25 cellular contexts compared by ENCODE assay signal in the genomic region with DNA sequence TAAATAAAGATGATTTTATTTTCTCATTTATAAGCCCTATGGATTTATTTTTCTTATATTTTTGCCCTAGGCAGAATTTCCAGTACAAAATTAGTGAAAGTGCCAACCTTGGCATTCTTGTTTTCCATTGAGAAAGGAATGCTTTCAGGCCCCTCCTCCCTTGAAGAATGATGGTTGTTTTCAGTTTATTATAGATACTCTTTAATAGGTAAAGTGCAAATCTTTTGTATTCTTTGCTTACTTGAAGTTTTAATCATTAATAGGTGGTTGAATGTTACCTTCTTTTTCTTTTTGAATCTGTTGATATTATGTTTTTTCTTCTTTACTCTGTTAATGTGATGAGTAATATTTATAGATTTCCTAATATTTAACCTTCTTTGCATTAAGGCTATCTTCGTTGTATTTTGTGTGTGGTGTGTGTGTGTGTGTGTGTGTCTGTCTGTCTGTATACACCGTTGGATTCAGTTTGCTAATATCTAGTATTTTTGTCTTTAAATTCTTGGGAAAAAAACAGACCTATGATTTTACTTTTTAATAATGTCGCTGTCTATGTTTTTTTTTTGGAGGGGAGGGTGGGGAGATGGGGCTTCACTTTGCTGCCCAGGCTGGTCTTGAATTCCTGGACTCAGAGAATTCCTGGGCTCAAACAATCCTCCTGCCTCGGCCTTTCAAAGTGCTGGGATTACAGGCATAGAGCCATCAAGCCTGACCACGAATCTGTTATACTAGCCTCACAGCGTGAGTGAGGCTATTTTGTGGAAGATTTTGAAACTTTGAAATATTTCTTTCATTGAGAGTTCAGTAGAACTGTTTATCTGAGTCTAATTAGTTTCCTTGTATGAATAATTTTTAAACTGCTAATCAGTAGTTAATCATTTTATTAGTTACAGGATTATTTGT. TPM values are rescaled to one million over a fixed set of nuclear protein-coding genes. Genes with fewer than 3 reads are reported as not detected.
DNase-seq lines count a peak whose midpoint lies in the region; ATAC-seq and TF ChIP-seq lines count a peak whose summit lies in the region.
"Had no signal": no experiment of that assay in that cellular context is flagged by ENCODE, and none has a peak within 500 bp of the region (broad histone marks: within the 10 kb centered on the region; RNA-seq: fewer than 3 reads in every experiment).

No MANE protein-coding gene starts in this region.

- intact Hi-C loops in PC-9 (cut with micrococcal nuclease; ENCODE audit: unreplicated experiment) = no loop called here
- intact Hi-C loops in posterior cingulate gyrus (cut with DNase I) = no loop called here

- H3K4me3 Mint-ChIP-seq in osteocyte (ENCODE audit: unreplicated experiment) = no peak overlapping the region
- H3K4me3 Mint-ChIP-seq: CD8-positive, alpha-beta memory T cell; endodermal cell; neural crest cell; T-helper 17 cell had no signal

- no peak for TF ChIP-seq POLR2A in gastroesophageal sphincter (IDR thresholded peaks at IDR 0.05)

- WGBS in gastroesophageal sphincter (ENCODE audit: low coverage in 1 of 2), 2 donors = 66 to 67% methylated on average over 3 to 6 of the region's 6 CpGs

- H3K4me1 ChIP-seq in PC-9 (replicated peaks; ENCODE audit: insufficient read depth) (peaks cover 51% of the 10 kb centered on the region), gastroesophageal sphincter (peaks cover 0 to 16% (median 5%) of the 10 kb centered on the region in 3 donors)
- H3K4me1 ChIP-seq: colonic mucosa, SJCRH30, suprapubic skin had no signal

- no TSS peak for BruUV-seq in PC-9 (replicated peaks; lab: Mats Ljungman, UMichigan)

- H3K27me3 Mint-ChIP-seq in osteocyte (ENCODE audit: unreplicated experiment) = no peaks in the 10 kb centered on the region

- H3K9me3 ChIP-seq in PC-9 (ENCODE audit: insufficient read depth, low read depth) (no peaks in the 10 kb centered on the region), gastroesophageal sphincter (no peaks in the 10 kb centered on the region)
- H3K9me3 ChIP-seq: colonic mucosa, SJCRH30, suprapubic skin, vagina had no signal

- in situ Hi-C loops in Caki2 (cut with HindIII; ENCODE audit: low pct_unique_long_range_greater_than_20kb, low sequenced_read_pairs) = no loop called here

- H3K79me2 ChIP-seq in PC-9 (ENCODE audit: low read depth) = peaks cover 95% of the 10 kb centered on the region

- no peaks in the 10 kb centered on the region for H3K9me2 ChIP-seq in PC-9 (ENCODE audit: insufficient read depth)

- H3K27ac ChIP-seq in PC-9 (peak overlapping the region; percentile 24), gastroesophageal sphincter (no peak overlapping the region)
- H3K27ac ChIP-seq: colonic mucosa, KMS-11, SJCRH30, suprapubic skin, vagina, VCaP had no signal

- H3K9me3 Mint-ChIP-seq in osteocyte (ENCODE audit: unreplicated experiment) = no peaks in the 10 kb centered on the region
- H3K9me3 Mint-ChIP-seq: CD8-positive, alpha-beta memory T cell; endodermal cell; neural crest cell had no signal

- TF ChIP-seq EP300 in gastroesophageal sphincter (IDR thresholded peaks at IDR 0.05) = no peak

- H3K36me3 ChIP-seq in PC-9 (ENCODE audit: low read depth) = peaks cover 8% of the 10 kb centered on the region; the same call in 1 of the 2 replicates
- no peaks in the 10 kb centered on the region for H3K36me3 ChIP-seq in gastroesophageal sphincter
- H3K36me3 ChIP-seq: colonic mucosa, SJCRH30, suprapubic skin, vagina had no signal

- H3K4me3 ChIP-seq in PC-9 = no peak overlapping the region
- H3K4me3 ChIP-seq in gastroesophageal sphincter = no peak overlapping the region
- H3K4me3 ChIP-seq: colonic mucosa, SJCRH30, suprapubic skin, vagina had no signal

- TF ChIP-seq CTCF in PC-9 (conservative IDR thresholded peaks at IDR 0.05) (no peak), osteocyte (IDR thresholded peaks at IDR 0.05) (no peak), gastroesophageal sphincter (IDR thresholded peaks at IDR 0.05) (no peak)

- 0 out of 2 replicates have a peak overlapping the region, but pooled peaks have one; percentile 13 for H3K4me2 ChIP-seq in PC-9
- H3K4me2 ChIP-seq: KMS-11 had no signal

- H3K27me3 ChIP-seq in PC-9 (ENCODE audit: insufficient read depth, low read depth) (no peaks in the 10 kb centered on the region), gastroesophageal sphincter (no peaks in the 10 kb centered on the region)
- H3K27me3 ChIP-seq: colonic mucosa, SJCRH30, suprapubic skin, vagina had no signal

- H3K27ac Mint-ChIP-seq in osteocyte (ENCODE audit: unreplicated experiment) = peak overlapping the region; percentile 29
- H3K27ac Mint-ChIP-seq: CD8-positive, alpha-beta memory T cell; endodermal cell; T-helper 17 cell had no signal

- peaks cover 33% of the 10 kb centered on the region for H3K4me1 Mint-ChIP-seq in osteocyte (ENCODE audit: unreplicated experiment)
- H3K4me1 Mint-ChIP-seq: CD8-positive, alpha-beta memory T cell; T-helper 17 cell had no signal

- DNase-seq in Caki2 (ENCODE audit: low read depth) (peak; percentile 76), PC-9 (no peak), fibroblast of gingiva (ENCODE audit: low read depth) (peak; percentile 47), osteocyte (ENCODE audit: extremely low spot score, unreplicated experiment) (no peak), posterior cingulate gyrus (no peak), OCI-M1 (lab: John Stamatoyannopoulos, UW) (no peak)
- DNase-seq: anterior cingulate cortex; CD8-positive, alpha-beta memory T cell; colonic mucosa; DND-41; endodermal cell; foreskin fibroblast; HCEC 1CT; NCI-H1092; NCI-H2107; NCI-H69; T-helper 17 cell had no signal

- no peaks in the 10 kb centered on the region; the same call in 1 of the 2 replicates for H4K20me1 ChIP-seq in PC-9 (ENCODE audit: insufficient read depth)

- ATAC-seq in gastroesophageal sphincter = no peak
- no peak for ATAC-seq in GM18909 (IDR thresholded peaks at IDR 0.05; ENCODE audit: poor library complexity, unreplicated experiment)
- ATAC-seq: T-helper 17 cell had no signal

- CTCF ChIA-PET in PC-9 (lab: Charles Lee) = no interaction called here

- H3F3A ChIP-seq in PC-9 (ENCODE audit: insufficient read depth, low read depth) = peaks cover 18% of the 10 kb centered on the region

- H3K36me3 Mint-ChIP-seq in osteocyte (ENCODE audit: unreplicated experiment) = peaks cover 2% of the 10 kb centered on the region
- H3K36me3 Mint-ChIP-seq: CD8-positive, alpha-beta memory T cell had no signal

- POLR2A ChIA-PET in PC-9 (lab: Charles Lee; ENCODE audit: unreplicated experiment) = no interaction called here

- no peak overlapping the region for H2AFZ ChIP-seq in PC-9

RNA-seq across cellular contexts. Expression of a gene that starts 13.5 kb away (rescaled TPM):
- 7.6 and 30.0 TPM in 2 replicates for total RNA-seq in Caki2 (2014; rRNA removed; shearing (Covaris generic); ENCODE audit: low replicate concordance)
- total RNA-seq in PC-9 (2021) = 18.0 and 24.5 TPM in 2 replicates
- total RNA-seq in osteocyte = 11.0 and 11.7 TPM in 2 replicates
- total RNA-seq in gastroesophageal sphincter = 10 to 100 TPM in 2 of 4 donors, 1 to 10 TPM in 2; 7.2 to 22.9 (median 11.5) TPM

Comparison
In these comparisons a context has a peak if more than half of its experiments do, and no peak if none do; other contexts are left out.
1. DNase-seq: peak in Caki2 (single experiment) and fibroblast of gingiva (single experiment); none in PC-9 (0 of 2), osteocyte (single experiment), posterior cingulate gyrus (0 of 10) and OCI-M1 (single experiment).